ENCODE assay signal across 22 cellular contexts in the genomic region with DNA sequence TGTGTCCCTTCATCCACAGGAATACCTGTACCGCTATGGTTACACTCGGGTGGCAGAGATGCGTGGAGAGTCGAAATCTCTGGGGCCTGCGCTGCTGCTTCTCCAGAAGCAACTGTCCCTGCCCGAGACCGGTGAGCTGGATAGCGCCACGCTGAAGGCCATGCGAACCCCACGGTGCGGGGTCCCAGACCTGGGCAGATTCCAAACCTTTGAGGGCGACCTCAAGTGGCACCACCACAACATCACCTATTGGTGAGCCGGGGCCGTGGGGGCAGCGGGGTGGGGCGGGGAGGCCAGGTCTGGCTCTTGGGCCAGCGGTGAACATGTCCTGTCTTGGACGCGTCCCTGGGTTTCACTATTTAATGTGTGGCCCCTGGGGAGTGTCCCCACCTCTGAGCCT. TPM values are rescaled to one million over a fixed set of nuclear protein-coding genes. Genes with fewer than 3 reads are reported as not detected.
DNase-seq lines count a peak whose midpoint lies in the region; ATAC-seq and TF ChIP-seq lines count a peak whose summit lies in the region.
"Had no signal": no experiment of that assay in that cellular context is flagged by ENCODE, and none has a peak within 500 bp of the region (broad histone marks: within the 10 kb centered on the region; RNA-seq: fewer than 3 reads in every experiment).

No MANE protein-coding gene starts in this region.

- no peak overlapping the region for H3K9ac ChIP-seq in colonic mucosa (ENCODE audit: low read depth in 2 of 2, low read length in 2 of 2)

- H3K4me3 ChIP-seq in mononuclear cell (ENCODE audit: low read length) (peak overlapping the region; percentile 22), spleen (peak overlapping the region in 6 of 8 donors; percentile 11 to 67 (median 31)), colonic mucosa (no peak overlapping the region), vagina (no peak overlapping the region)

- intact Hi-C loops in spleen (cut with DNase I; ENCODE audit: low total_unique reads) (no loop called here), colonic mucosa (cut with DNase I) (no loop called here), vagina (cut with DNase I) (no loop called here)

- POLR2A ChIA-PET in WTC11 (lab: Charles Lee): no interaction called here

- H3K27me3 Mint-ChIP-seq in activated T-cell treated with anti-CD3 and anti-CD28 coated beads, Interleukin-2, amount 50 U/mL, for 4 hours (ENCODE audit: low read depth): peaks cover 51% of the 10 kb centered on the region
- H3K27me3 Mint-ChIP-seq in WTC11 (ENCODE audit: low read depth): peaks cover 30% of the 10 kb centered on the region

- H3K27me3 ChIP-seq in mononuclear cell (ENCODE audit: insufficient read depth, low read length) (peaks cover 55% of the 10 kb centered on the region), spleen (replicated peaks in 1 of 7) (peaks cover 14 to 86% (median 54%) of the 10 kb centered on the region in 7 donors), colonic mucosa (peaks cover 40% of the 10 kb centered on the region), vagina (peaks cover 19% of the 10 kb centered on the region)

- H3K27ac ChIP-seq in spleen (peak overlapping the region in 7 of 8 donors; percentile 41 to 87 (median 69)), colonic mucosa (no peak overlapping the region), vagina (no peak overlapping the region)

- CTCF ChIA-PET in WTC11 (lab: Charles Lee): interaction anchor here (2.7 to 6.2 kb wide), 3 partner anchors 10 to 76 kb away, joined by 16 to 235 read pairs (median 114); a partner anchor contains a TSS

- TF ChIP-seq POLR2A in spleen (IDR thresholded peaks at IDR 0.05) (no peak), vagina (IDR thresholded peaks at IDR 0.05) (no peak)

- no peaks in the 10 kb centered on the region for H3K9me3 Mint-ChIP-seq in activated T-cell treated with anti-CD3 and anti-CD28 coated beads, Interleukin-2, amount 50 U/mL, for 4 hours
- peaks cover 3% of the 10 kb centered on the region; the same call in 1 of the 2 replicates for H3K9me3 Mint-ChIP-seq in WTC11
- H3K9me3 Mint-ChIP-seq: CD8-positive, alpha-beta T cell had no signal

- H3K9me3 ChIP-seq in mononuclear cell (ENCODE audit: low read depth, low read length) (no peaks in the 10 kb centered on the region), spleen (no peaks in the 10 kb centered on the region), colonic mucosa (no peaks in the 10 kb centered on the region), vagina (no peaks in the 10 kb centered on the region)
- H3K9me3 ChIP-seq: left lung had no signal

- H3K4me3 Mint-ChIP-seq in activated T-cell treated with anti-CD3 and anti-CD28 coated beads, Interleukin-2, amount 50 U/mL, for 4 hours: peak overlapping the region; percentile 13
- 0 out of 2 replicates have a peak overlapping the region, but pooled peaks have one; percentile 29 for H3K4me3 Mint-ChIP-seq in WTC11

- H3K36me3 ChIP-seq in spleen (peaks cover 0 to 7% (median 0%) of the 10 kb centered on the region in 6 donors), colonic mucosa (no peaks in the 10 kb centered on the region), vagina (no peaks in the 10 kb centered on the region)
- H3K36me3 ChIP-seq: left lung had no signal

- TF ChIP-seq CTCF in WTC11 (IDR thresholded peaks at IDR 0.05) (no peak), spleen (IDR thresholded peaks at IDR 0.05 in 8 of 11, conservative IDR thresholded peaks at IDR 0.05 in 3 of 11) (no peak), colonic mucosa (IDR thresholded peaks at IDR 0.05) (no peak), vagina (IDR thresholded peaks at IDR 0.05) (no peak)

- peaks cover 73% of the 10 kb centered on the region for H3K4me1 Mint-ChIP-seq in activated T-cell treated with anti-CD3 and anti-CD28 coated beads, Interleukin-2, amount 50 U/mL, for 4 hours (ENCODE audit: low read depth)
- peaks cover 69% of the 10 kb centered on the region for H3K4me1 Mint-ChIP-seq in WTC11

- H3K27ac Mint-ChIP-seq in WTC11: no peak overlapping the region

- DNase-seq in activated T-cell treated with anti-CD3 and anti-CD28 coated beads, Interleukin-2, amount 50 U/mL, for 4 hours: no peak
- DNase-seq in activated T-cell treated with anti-CD3 and anti-CD28 coated beads, Interleukin-2, amount 50 U/mL, for 1 hour: no peak
- no peak for DNase-seq in WTC11 (ENCODE audit: low spot score)
- peak; percentile 82 for DNase-seq in spleen
- no peak for DNase-seq in colonic mucosa
- DNase-seq in vagina (ENCODE audit: extremely low spot score in 2 of 2): no peak
- DNase-seq: cortex of kidney, DMS 273 treated with DMSO at 0.1 percent for 48 hours, islet precursor cell, MV-4-11, NCI-H748 treated with DMSO at 0.1 percent for 48 hours, SHP77 had no signal

- WGBS in spleen, 5 donors: 43 to 64% (median 56%) methylated on average over 14 to 20 of the region's 20 CpGs

- no peak for ATAC-seq in activated T-cell treated with anti-CD3 and anti-CD28 coated beads, Interleukin-2, amount 50 U/mL, for 4 hours
- ATAC-seq in WTC11 (no peak), GM21423 (IDR thresholded peaks at IDR 0.05; ENCODE audit: unreplicated experiment) (no peak)

- H3K4me1 ChIP-seq in mononuclear cell (ENCODE audit: insufficient read depth, low read length) (peaks cover 87% of the 10 kb centered on the region), spleen (peaks cover 45 to 100% (median 78%) of the 10 kb centered on the region in 6 donors), colonic mucosa (peaks cover 4% of the 10 kb centered on the region), vagina (peaks cover 14% of the 10 kb centered on the region)

- H3K36me3 Mint-ChIP-seq in activated T-cell treated with anti-CD3 and anti-CD28 coated beads, Interleukin-2, amount 50 U/mL, for 4 hours (ENCODE audit: insufficient read depth): no peaks in the 10 kb centered on the region
- H3K36me3 Mint-ChIP-seq in WTC11: no peaks in the 10 kb centered on the region
- H3K36me3 Mint-ChIP-seq: CD8-positive, alpha-beta T cell had no signal

TF ChIP-seq in WTC11, 78 proteins besides CTCF, POLR2A, EP300 and RAD21 (continues in another document):
- TF ChIP-seq SP1 (CRISPR knock-in tag; conservative IDR thresholded peaks at IDR 0.05): no peak
- TF ChIP-seq, protein P1, sequence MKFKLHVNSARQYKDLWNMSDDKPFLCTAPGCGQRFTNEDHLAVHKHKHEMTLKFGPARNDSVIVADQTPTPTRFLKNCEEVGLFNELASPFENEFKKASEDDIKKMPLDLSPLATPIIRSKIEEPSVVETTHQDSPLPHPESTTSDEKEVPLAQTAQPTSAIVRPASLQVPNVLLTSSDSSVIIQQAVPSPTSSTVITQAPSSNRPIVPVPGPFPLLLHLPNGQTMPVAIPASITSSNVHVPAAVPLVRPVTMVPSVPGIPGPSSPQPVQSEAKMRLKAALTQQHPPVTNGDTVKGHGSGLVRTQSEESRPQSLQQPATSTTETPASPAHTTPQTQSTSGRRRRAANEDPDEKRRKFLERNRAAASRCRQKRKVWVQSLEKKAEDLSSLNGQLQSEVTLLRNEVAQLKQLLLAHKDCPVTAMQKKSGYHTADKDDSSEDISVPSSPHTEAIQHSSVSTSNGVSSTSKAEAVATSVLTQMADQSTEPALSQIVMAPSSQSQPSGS (CRISPR knock-in tag; IDR thresholded peaks at IDR 0.05; ENCODE audit: borderline replicate concordance, low read depth): no peak
- no peak for TF ChIP-seq ZNF396 (CRISPR knock-in tag; IDR thresholded peaks at IDR 0.05; ENCODE audit: borderline replicate concordance)
- TF ChIP-seq, protein P2, sequence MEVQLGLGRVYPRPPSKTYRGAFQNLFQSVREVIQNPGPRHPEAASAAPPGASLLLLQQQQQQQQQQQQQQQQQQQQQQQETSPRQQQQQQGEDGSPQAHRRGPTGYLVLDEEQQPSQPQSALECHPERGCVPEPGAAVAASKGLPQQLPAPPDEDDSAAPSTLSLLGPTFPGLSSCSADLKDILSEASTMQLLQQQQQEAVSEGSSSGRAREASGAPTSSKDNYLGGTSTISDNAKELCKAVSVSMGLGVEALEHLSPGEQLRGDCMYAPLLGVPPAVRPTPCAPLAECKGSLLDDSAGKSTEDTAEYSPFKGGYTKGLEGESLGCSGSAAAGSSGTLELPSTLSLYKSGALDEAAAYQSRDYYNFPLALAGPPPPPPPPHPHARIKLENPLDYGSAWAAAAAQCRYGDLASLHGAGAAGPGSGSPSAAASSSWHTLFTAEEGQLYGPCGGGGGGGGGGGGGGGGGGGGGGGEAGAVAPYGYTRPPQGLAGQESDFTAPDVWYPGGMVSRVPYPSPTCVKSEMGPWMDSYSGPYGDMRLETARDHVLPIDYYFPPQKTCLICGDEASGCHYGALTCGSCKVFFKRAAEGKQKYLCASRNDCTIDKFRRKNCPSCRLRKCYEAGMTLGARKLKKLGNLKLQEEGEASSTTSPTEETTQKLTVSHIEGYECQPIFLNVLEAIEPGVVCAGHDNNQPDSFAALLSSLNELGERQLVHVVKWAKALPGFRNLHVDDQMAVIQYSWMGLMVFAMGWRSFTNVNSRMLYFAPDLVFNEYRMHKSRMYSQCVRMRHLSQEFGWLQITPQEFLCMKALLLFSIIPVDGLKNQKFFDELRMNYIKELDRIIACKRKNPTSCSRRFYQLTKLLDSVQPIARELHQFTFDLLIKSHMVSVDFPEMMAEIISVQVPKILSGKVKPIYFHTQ (CRISPR knock-in tag; IDR thresholded peaks at IDR 0.05): no peak

RNA-seq across cellular contexts. Expression of a gene that starts 1.1 kb away (rescaled TPM):
- total RNA-seq in activated T-cell treated with anti-CD3 and anti-CD28 coated beads, Interleukin-2, amount 50 U/mL, for 4 hours: under 1 TPM in 2 of 3 donors, not detected in 1; 0.08 to 0.10 TPM
- 5.8 to 7.1 TPM (median 5.8 TPM) in 3 replicates for total RNA-seq in WTC11 (2021)
- total RNA-seq in mononuclear cell: 3.0 TPM
- 100 to 1,000 TPM in 5 of 7 donors, 10 to 100 TPM in 2; 75.2 to 295 (median 168) TPM for total RNA-seq in spleen
- polyA plus RNA-seq in spleen: 10 to 100 TPM; 33.3 to 49.7 (median 37.1) TPM
- total RNA-seq in colonic mucosa: 1 to 10 TPM; 1.3 to 4.0 TPM
- 1.7 TPM for total RNA-seq in vagina
- total RNA-seq: activated CD8-positive, alpha-beta T cell treated with anti-CD3 and anti-CD28 coated beads, Interleukin-2, amount 10 ng/mL, durations not matched to agents 7 days and 5 days; fibroblast of villous mesenchyme; LHCN-M2; myocyte; T-helper 2 cell treated with Interferon-gamma antibody and Interleukin-4, amounts not matched to agents 100 ng/mL and 5 ng/mL, for 36 hours had no signal

RNA-seq across cellular contexts. Expression of a gene that starts 19.2 kb away (rescaled TPM):
- total RNA-seq in activated T-cell treated with anti-CD3 and anti-CD28 coated beads, Interleukin-2, amount 50 U/mL, for 4 hours: not detected
- total RNA-seq in WTC11 (2021) (6.6 to 8.5 TPM (median 7.2 TPM) in 3 replicates), mononuclear cell (0.10 TPM), spleen (1 to 10 TPM in 5 of 7 donors, under 1 TPM in 2; 0.20 to 4.0 (median 2.5) TPM), colonic mucosa (under 1 TPM in 1 of 2 donors, not detected in 1; 0.96 TPM), vagina (not detected)
- polyA plus RNA-seq in spleen: 1 to 10 TPM; 1.8 to 8.7 (median 4.1) TPM
- total RNA-seq: esophagus mucosa, myocyte had no signal

RNA-seq across cellular contexts. Expression of a gene that starts 37.8 kb away (rescaled TPM):
- total RNA-seq in activated T-cell treated with anti-CD3 and anti-CD28 coated beads, Interleukin-2, amount 50 U/mL, for 4 hours: 10 to 100 TPM; 39.7 to 46.4 (median 41.6) TPM
- total RNA-seq in WTC11 (2021) (16.3 to 20.0 TPM (median 16.4 TPM) in 3 replicates), mononuclear cell (49.4 TPM), spleen (10 to 100 TPM; 25.9 to 46.3 (median 33.8) TPM), colonic mucosa (10 to 100 TPM; 11.3 to 22.1 TPM), vagina (24.1 TPM)
- 10 to 100 TPM in 2 of 3 donors, 1 to 10 TPM in 1; 8.2 to 17.9 (median 17.8) TPM for polyA plus RNA-seq in spleen

Comparison
In these comparisons a context has a peak if more than half of its experiments do, and no peak if none do; other contexts are left out.
1. H3K4me3 ChIP-seq: peak in mononuclear cell (single experiment) and spleen (6 of 8); none in colonic mucosa (single experiment) and vagina (0 of 2).
2. H3K27ac ChIP-seq: peak in spleen (7 of 8); none in colonic mucosa (single experiment) and vagina (single experiment).